21 cellular contexts compared by ENCODE assay signal in the genomic region with DNA sequence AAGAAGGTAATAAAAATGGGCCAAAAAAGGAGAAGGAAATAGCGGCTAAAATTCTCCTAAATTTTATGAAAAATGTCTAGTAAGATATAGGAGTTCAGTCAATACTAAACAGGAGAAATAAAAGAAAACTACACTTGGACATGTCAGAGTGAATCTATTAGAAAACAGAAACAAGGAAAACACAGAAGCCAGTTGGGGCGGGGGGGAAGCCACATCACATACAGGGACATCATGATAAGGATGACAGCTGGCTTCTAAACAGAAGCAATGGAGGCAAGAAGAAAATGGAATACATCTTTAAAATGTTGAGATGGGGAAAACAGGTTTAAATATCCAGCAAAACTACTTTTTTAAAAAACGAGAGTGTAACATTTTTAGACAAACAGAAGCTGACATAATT.
"Had no signal": no experiment of that assay in that cellular context is flagged by ENCODE, and none has a peak within 500 bp of the region (broad histone marks: within the 10 kb centered on the region; RNA-seq: fewer than 3 reads in every experiment).

No MANE protein-coding gene starts in this region.

- H3K27me3 Mint-ChIP-seq: IgD-negative memory B cell had no signal

- H3K4me2 ChIP-seq: SK-N-SH had no signal

- H3K9me2 ChIP-seq: SK-N-SH had no signal

- H3K9ac ChIP-seq: SK-N-SH had no signal

- DNase-seq: KBM-7, MV-4-11, NCI-H1048, NCI-H1105, NCI-H1417, NCI-H146, NCI-H187, NCI-H2029, NCI-H2081 treated with DMSO at 0.1 percent for 48 hours, NCI-H2171, NCI-H226, NCI-H446, NCI-H510A, NCI-H524 treated with DMSO at 0.1 percent for 48 hours, NCI-H69, NCI-H774, SHP77, SK-N-SH, T-helper 1 cell had no signal

- H3K27ac Mint-ChIP-seq: IgD-negative memory B cell had no signal

- H3K4me3 Mint-ChIP-seq: IgD-negative memory B cell had no signal

- H3K27ac ChIP-seq: RWPE1 had no signal
